In the genomic region with DNA sequence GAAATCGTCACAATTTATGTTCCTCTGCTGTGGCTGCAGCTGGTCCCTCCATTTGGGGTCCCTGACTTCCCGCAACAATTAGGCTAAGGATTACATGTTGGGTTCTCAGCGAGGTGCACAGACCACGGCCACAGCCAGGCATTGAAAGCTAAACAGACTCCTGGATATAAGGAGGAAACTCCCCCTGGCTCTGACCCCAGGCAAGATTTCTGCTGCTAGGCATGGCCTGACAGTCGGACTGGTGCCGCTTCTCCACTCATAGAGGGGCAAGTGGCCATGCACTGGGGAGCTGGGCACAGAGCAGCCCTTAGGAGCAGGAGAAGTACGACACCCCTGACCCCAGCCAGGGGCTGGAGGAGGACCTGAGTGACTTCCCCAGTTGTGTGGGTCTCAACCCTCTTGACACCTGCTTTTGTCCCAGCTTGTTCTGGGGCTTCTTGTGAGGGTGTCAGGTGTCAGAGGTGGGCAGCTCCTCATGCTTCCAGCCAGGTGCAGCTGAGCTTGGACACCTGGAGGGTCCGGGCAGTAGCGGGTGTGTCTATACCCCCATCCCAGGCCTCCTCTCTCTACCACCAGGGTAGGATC, we compare ENCODE assay signal across 21 cellular contexts. TPM values are rescaled to one million over a fixed set of nuclear protein-coding genes. Genes with fewer than 3 reads are reported as not detected.
A peak's percentile ranks its signal among the peaks of the same experiment; 100 is the strongest.
DNase-seq lines count a peak whose midpoint lies in the region; ATAC-seq and TF ChIP-seq lines count a peak whose summit lies in the region.
"Had no signal": no experiment of that assay in that cellular context is flagged by ENCODE, and none has a peak within 500 bp of the region (broad histone marks: within the 10 kb centered on the region; RNA-seq: fewer than 3 reads in every experiment).

No MANE protein-coding gene starts in this region.

- intact Hi-C loops in cardiac septum (cut with DNase I) (no loop called here), lower lobe of right lung (cut with DNase I) (no loop called here), sciatic nerve (cut with DNase I) (no loop called here), upper lobe of right lung (cut with DNase I) (no loop called here)

- peaks cover 0 to 3% of the 10 kb centered on the region in 2 donors for H3K9me3 ChIP-seq in right atrium auricular region
- peaks cover 7% of the 10 kb centered on the region for H3K9me3 ChIP-seq in lower lobe of right lung
- H3K9me3 ChIP-seq in upper lobe of right lung: no peaks in the 10 kb centered on the region

- H3K27me3 ChIP-seq in right atrium auricular region (no peaks in the 10 kb centered on the region), lower lobe of right lung (ENCODE audit: low read depth) (no peaks in the 10 kb centered on the region), upper lobe of right lung (no peaks in the 10 kb centered on the region)

- H3K27ac ChIP-seq in right atrium auricular region (no peak overlapping the region), lower lobe of right lung (no peak overlapping the region), upper lobe of right lung (no peak overlapping the region)
- H3K27ac ChIP-seq: KMS-11, RWPE1 had no signal

- peaks cover 0 to 20% of the 10 kb centered on the region in 2 donors for H3K4me1 ChIP-seq in right atrium auricular region
- H3K4me1 ChIP-seq in lower lobe of right lung: peaks cover 5% of the 10 kb centered on the region
- H3K4me1 ChIP-seq in upper lobe of right lung: peaks cover 4% of the 10 kb centered on the region

- H3K4me3 ChIP-seq in right atrium auricular region (no peak overlapping the region), lower lobe of right lung (no peak overlapping the region), upper lobe of right lung (no peak overlapping the region)

- H3K36me3 ChIP-seq in right atrium auricular region (no peaks in the 10 kb centered on the region), lower lobe of right lung (peaks cover 8% of the 10 kb centered on the region), upper lobe of right lung (no peaks in the 10 kb centered on the region)

- DNase-seq in cardiac septum (ENCODE audit: low spot score): peak; percentile 71
- no peak for DNase-seq in right atrium auricular region (ENCODE audit: low spot score)
- peak; percentile 28 for DNase-seq in lower lobe of right lung
- peak; percentile 42 for DNase-seq in sciatic nerve (ENCODE audit: low spot score)
- DNase-seq in upper lobe of right lung: peak; percentile 40
- no peak for DNase-seq in GM19238 (ENCODE audit: insufficient read length, low spot score)
- DNase-seq in occipital lobe (lab: John Stamatoyannopoulos, UW): no peak
- DNase-seq in omental fat pad (ENCODE audit: low spot score): no peak
- DNase-seq: AML-193; C1 segment of cervical spinal cord; CD8-positive, alpha-beta T cell; DMS153; IMR-90; NCI-H1092 treated with DMSO at 0.1 percent for 48 hours; NCI-H1436 treated with DMSO at 0.1 percent for 48 hours; NCI-H1930; NCI-H774; NK-92 treated with Interleukin-12 subunit alpha and Interleukin-12 subunit beta, amount 100 ng/mL, for 24 hours had no signal

- no peak for ATAC-seq in lower lobe of right lung
- ATAC-seq in sciatic nerve: no peak
- ATAC-seq in upper lobe of right lung: no peak
- ATAC-seq in omental fat pad (ENCODE audit: low FRiP score): no peak
- ATAC-seq: CD8-positive, alpha-beta T cell had no signal

- TF ChIP-seq CTCF in right atrium auricular region (IDR thresholded peaks at IDR 0.05) (no peak), lower lobe of right lung (IDR thresholded peaks at IDR 0.05) (no peak), upper lobe of right lung (IDR thresholded peaks at IDR 0.05) (no peak), omental fat pad (IDR thresholded peaks at IDR 0.05) (no peak)

RNA-seq across cellular contexts. Expression of a gene that starts 38.3 kb away (rescaled TPM):
- total RNA-seq in cardiac septum (6.9 TPM), right atrium auricular region (1 to 10 TPM; 6.6 to 7.7 TPM), lower lobe of right lung (46.1 TPM), sciatic nerve (103 TPM), upper lobe of right lung (47.3 TPM), occipital lobe (3.1 TPM), omental fat pad (100 to 1,000 TPM in 1 of 4 donors, 10 to 100 TPM in 3; 45.6 to 141 (median 72.5) TPM)
- total RNA-seq: H4, IMR-90 had no signal

Comparison
In these comparisons a context has a peak if more than half of its experiments do, and no peak if none do; other contexts are left out.
1. DNase-seq: peak in cardiac septum (single experiment), lower lobe of right lung (single experiment), sciatic nerve (single experiment) and upper lobe of right lung (single experiment); none in right atrium auricular region (single experiment), GM19238 (single experiment), occipital lobe (single experiment) and omental fat pad (single experiment).